Comparison of ENCODE assay signal across 20 cellular contexts in the genomic region with DNA sequence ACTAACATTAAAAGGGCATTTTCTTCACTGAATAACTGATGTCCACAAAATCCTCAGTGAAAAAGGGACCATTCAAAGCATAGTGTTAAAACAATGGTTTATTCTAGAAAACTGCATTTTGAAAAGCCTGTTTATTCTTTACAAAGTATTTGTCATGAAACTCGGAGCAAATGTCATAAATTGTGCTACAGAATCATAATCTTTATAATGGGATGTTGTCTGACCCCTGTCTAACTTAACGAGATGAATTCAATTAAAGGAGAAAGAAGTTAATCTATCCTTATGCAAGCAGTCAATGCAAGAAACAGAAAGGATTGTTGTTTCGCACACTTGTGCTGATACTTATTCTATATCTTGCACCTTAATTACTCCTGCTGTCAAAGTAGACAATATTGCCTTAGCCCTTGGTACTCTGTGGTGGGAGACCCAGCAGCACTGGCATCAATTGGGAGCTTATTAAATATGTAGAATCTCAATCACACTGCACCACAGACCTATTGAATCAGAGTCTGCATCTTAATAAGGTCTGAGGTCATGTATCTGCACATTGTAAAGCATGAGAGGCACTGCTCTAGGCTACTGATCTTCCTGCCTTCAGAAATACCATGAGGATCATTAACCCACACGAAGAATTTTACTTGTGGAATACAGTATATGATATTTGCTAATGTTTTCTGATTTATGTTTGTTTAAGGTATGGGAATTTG.
"Had no signal": no experiment of that assay in that cellular context is flagged by ENCODE, and none has a peak within 500 bp of the region (broad histone marks: within the 10 kb centered on the region; RNA-seq: fewer than 3 reads in every experiment).

No MANE protein-coding gene starts in this region.

- H3K27me3 ChIP-seq: adrenal gland, right atrium auricular region, suprapubic skin, transverse colon had no signal

- H3K4me3 ChIP-seq: adrenal gland, left ventricle myocardium inferior, right atrium auricular region, suprapubic skin, transverse colon had no signal

- ATAC-seq: activated CD4-positive, alpha-beta T cell treated with anti-CD3 and anti-CD28 coated beads for 36 hours; activated T-helper 17 cell treated with anti-CD3 and anti-CD28 coated beads, Interleukin-2, amount 50 U/mL, for 72 hours had no signal

- DNase-seq: activated B cell treated with CpG ODN at 0.5 μM for 24 hours; activated CD4-positive, alpha-beta T cell treated with anti-CD3 and anti-CD28 coated beads for 36 hours; activated CD4-positive, alpha-beta T cell treated with anti-CD3 and anti-CD28 coated beads, Interleukin-2, amount 50 U/mL, for 4 hours; activated CD8-positive, alpha-beta memory T cell treated with anti-CD3 and anti-CD28 coated beads for 24 hours; activated CD8-positive, alpha-beta memory T cell treated with anti-CD3 and anti-CD28 coated beads, Interleukin-2, amount 50 U/mL, for 4 hours; activated naive CD4-positive, alpha-beta T cell; activated T-cell treated with anti-CD3 and anti-CD28 coated beads, Interleukin-2, amount 50 U/mL, for 24 hours; adrenal gland; effector CD8-positive, alpha-beta T cell; erythroblast; foreskin fibroblast; kidney glomerular epithelial cell; left ventricle myocardium inferior; stimulated activated CD4-positive, alpha-beta T cell treated with anti-CD3 and anti-CD28 coated beads, Interleukin-12 subunit alpha, Interleukin-12 subunit beta, amount 100 ng/mL, for 4 hours; stimulated activated CD4-positive, alpha-beta T cell treated with anti-CD3 and anti-CD28 coated beads, Interleukin-4, amount 100 ng/mL, for 4 hours; T1000; transverse colon had no signal

- H3K36me3 ChIP-seq: adrenal gland, left ventricle myocardium inferior, right atrium auricular region, suprapubic skin, transverse colon had no signal

- H3K4me1 ChIP-seq: adrenal gland, right atrium auricular region, suprapubic skin, transverse colon had no signal

- H3K9me3 ChIP-seq: left ventricle myocardium inferior, right atrium auricular region, suprapubic skin, transverse colon had no signal

- H3K27ac ChIP-seq: adrenal gland, left ventricle myocardium inferior, right atrium auricular region, suprapubic skin, transverse colon had no signal
